Comparison of ENCODE assay signal across 9 cellular contexts in genomic region chr3:140972833-140973232, GRCh38. TPM values are rescaled to one million over a fixed set of nuclear protein-coding genes. Genes with fewer than 3 reads are reported as not detected.
A peak's percentile ranks its signal among the peaks of the same experiment; 100 is the strongest.
DNase-seq lines count a peak whose midpoint lies in the region; ATAC-seq, FAIRE-seq and TF ChIP-seq lines count a peak whose summit lies in the region.
"Had no signal": no experiment of that assay in that cellular context is flagged by ENCODE, and none has a peak within 500 bp of the region (broad histone marks: within the 10 kb centered on the region; RNA-seq: fewer than 3 reads in every experiment).

No MANE protein-coding gene starts in this region.

- no peak overlapping the region for H3K27ac ChIP-seq in endothelial cell of umbilical vein (ENCODE audit: insufficient read depth, low read depth, low read length)
- H3K27ac ChIP-seq: neutrophil had no signal

- H3K4me1 Mint-ChIP-seq in activated CD4-positive, alpha-beta T cell treated with anti-CD3 and anti-CD28 coated beads for 36 hours = peaks cover 4% of the 10 kb centered on the region

- no peak for TF ChIP-seq POLR2A in endothelial cell of umbilical vein (IDR thresholded peaks at IDR 0.05; ENCODE audit: low read depth, low read length)

- POLR2A ChIA-PET in activated CD4-positive, alpha-beta T cell treated with anti-CD3 and anti-CD28 coated beads for 36 hours (lab: Charles Lee) = no interaction called here
- POLR2A ChIA-PET in endothelial cell of umbilical vein (lab: Charles Lee) = no interaction called here

- H3K4me1 ChIP-seq in endothelial cell of umbilical vein (ENCODE audit: control insufficient read depth, extremely low read depth, insufficient read depth, low read length) = no peaks in the 10 kb centered on the region

- BruUV-seq in endothelial cell of umbilical vein (replicated peaks; lab: Mats Ljungman, UMichigan) = no TSS peak

- H3K4me3 Mint-ChIP-seq in activated CD4-positive, alpha-beta T cell treated with anti-CD3 and anti-CD28 coated beads for 36 hours = no peak overlapping the region

- no peaks in the 10 kb centered on the region for H3K9me3 ChIP-seq in endothelial cell of umbilical vein (replicated peaks; ENCODE audit: control insufficient read depth, insufficient read depth, low read length)
- H3K9me3 ChIP-seq: neutrophil had no signal

- H3K27me3 Mint-ChIP-seq in activated CD4-positive, alpha-beta T cell treated with anti-CD3 and anti-CD28 coated beads for 36 hours = no peaks in the 10 kb centered on the region

- peaks cover 0 to 4% of the 10 kb centered on the region in 2 experiments for H3K36me3 ChIP-seq in endothelial cell of umbilical vein (ENCODE audit: control insufficient read depth in 2 of 2, extremely low read depth in 1 of 2, insufficient read depth in 2 of 2, low read length in 2 of 2)

- no peak for FAIRE-seq in endothelial cell of umbilical vein (lab: Jason Lieb, UNC)

- H3K27me3 ChIP-seq in endothelial cell of umbilical vein (ENCODE audit: control insufficient read depth in 2 of 2, insufficient read depth in 2 of 2, low read length in 2 of 2) = no peaks in the 10 kb centered on the region
- H3K27me3 ChIP-seq: neutrophil had no signal

- intact Hi-C loops in activated CD4-positive, alpha-beta T cell treated with anti-CD3 and anti-CD28 coated beads for 36 hours (cut with DNase I, micrococcal nuclease) = loop anchor here (1.0 to 2.0 kb wide), 2 partner anchors 74 to 75 kb away; no protein-coding TSS in a partner anchor
- intact Hi-C loops in endothelial cell of umbilical vein (cut with micrococcal nuclease) = loop anchor here (2.0 kb wide), 1 partner anchor 74 kb away; no protein-coding TSS in a partner anchor

- no peak overlapping the region for H3K4me2 ChIP-seq in endothelial cell of umbilical vein (ENCODE audit: insufficient read depth, low read length)

- CTCF ChIA-PET in activated CD4-positive, alpha-beta T cell treated with anti-CD3 and anti-CD28 coated beads for 36 hours (lab: Charles Lee) = interaction anchor here (1.7 kb wide), 1 partner anchor 17 kb away, joined by 5 read pairs; no protein-coding TSS in a partner anchor
- CTCF ChIA-PET in endothelial cell of umbilical vein (lab: Charles Lee) = no interaction called here

- no peak for DNase-seq in activated CD4-positive, alpha-beta T cell treated with anti-CD3 and anti-CD28 coated beads for 36 hours
- no peak for DNase-seq in activated CD4-positive, alpha-beta T cell treated with anti-CD3 and anti-CD28 coated beads, Interleukin-2, amount 50 U/mL, for 1 hour
- peak; percentile 43 for DNase-seq in NCI-H1694 treated with DMSO at 0.1 percent for 48 hours (lab: John Stamatoyannopoulos, UW)
- DNase-seq in endothelial cell of umbilical vein (ENCODE audit: low read depth, low spot score) = peak; percentile 29
- no peak for DNase-seq in retinal pigment epithelial cell (ENCODE audit: low read depth)
- no peak for DNase-seq in NCI-H510A treated with DMSO at 0.1 percent for 48 hours (lab: John Stamatoyannopoulos, UW)
- no peak for DNase-seq in nucleus accumbens (lab: John Stamatoyannopoulos, UW)
- no peak for DNase-seq in activated T-cell treated with anti-CD3 and anti-CD28 coated beads, Interleukin-2, amount 50 U/mL, for 48 hours

- ATAC-seq in activated CD4-positive, alpha-beta T cell treated with anti-CD3 and anti-CD28 coated beads for 36 hours = peak; percentile 42

- peaks cover 3% of the 10 kb centered on the region for H4K20me1 ChIP-seq in endothelial cell of umbilical vein (replicated peaks; ENCODE audit: control insufficient read depth, extremely low read depth, insufficient read depth, low read length)

- no peak overlapping the region for H3K9ac ChIP-seq in endothelial cell of umbilical vein (replicated peaks; ENCODE audit: extremely low read depth, insufficient read depth, low read length)

- TF ChIP-seq CTCF in endothelial cell of umbilical vein (IDR thresholded peaks at IDR 0.05; ENCODE audit: extremely low read depth in 1 of 2, insufficient read depth in 1 of 2, low read depth in 1 of 2, low read length in 2 of 2) = peak in 1 of 2 donors; percentile 9
- peak; percentile 39 for TF ChIP-seq CTCF in retinal pigment epithelial cell (conservative IDR thresholded peaks at IDR 0.05; ENCODE audit: low read depth, low read length)

- peaks cover 21% of the 10 kb centered on the region for H3K36me3 Mint-ChIP-seq in activated CD4-positive, alpha-beta T cell treated with anti-CD3 and anti-CD28 coated beads for 36 hours (ENCODE audit: low read depth)

- no peaks in the 10 kb centered on the region for H3K9me1 ChIP-seq in endothelial cell of umbilical vein (replicated peaks; ENCODE audit: control insufficient read depth, extremely low read depth, insufficient read depth, low read length)

- no peaks in the 10 kb centered on the region for H3K9me3 Mint-ChIP-seq in activated CD4-positive, alpha-beta T cell treated with anti-CD3 and anti-CD28 coated beads for 36 hours (ENCODE audit: low read depth)

- dilution Hi-C loops in endothelial cell of umbilical vein (cut with MboI; ENCODE audit: extremely low pct_ligation_motif_present, low sequenced_read_pairs) = no loop called here

- H3K79me2 ChIP-seq in endothelial cell of umbilical vein (ENCODE audit: control insufficient read depth, insufficient read depth, low read length) = no peaks in the 10 kb centered on the region

- no peak overlapping the region for H3K4me3 ChIP-seq in endothelial cell of umbilical vein (replicated peaks in 1 of 3; ENCODE audit: insufficient read depth in 1 of 3, low read depth in 1 of 3, low read length in 3 of 3)
- no peak overlapping the region for H3K4me3 ChIP-seq in retinal pigment epithelial cell (ENCODE audit: low read length)

- H2AFZ ChIP-seq in endothelial cell of umbilical vein (ENCODE audit: low read depth, low read length) = no peak overlapping the region

- no peak overlapping the region for H3K27ac Mint-ChIP-seq in activated CD4-positive, alpha-beta T cell treated with anti-CD3 and anti-CD28 coated beads for 36 hours

TF ChIP-seq in endothelial cell of umbilical vein, 7 proteins besides CTCF, POLR2A, EP300 and RAD21:
- no peak for TF ChIP-seq JUN (IDR thresholded peaks at IDR 0.05; ENCODE audit: borderline replicate concordance, insufficient read depth, insufficient read length, low read depth)
- no peak for TF ChIP-seq MYC (IDR thresholded peaks at IDR 0.05; ENCODE audit: low read depth, low read length)
- TF ChIP-seq EZH2 (IDR thresholded peaks at IDR 0.05; ENCODE audit: borderline replicate concordance, low read depth, low read length, severe bottlenecking) = no peak
- TF ChIP-seq GATA2 (IDR thresholded peaks at IDR 0.05; ENCODE audit: insufficient read depth, insufficient read length, low read depth, low read length) = no peak
- TF ChIP-seq MAX (IDR thresholded peaks at IDR 0.05; ENCODE audit: insufficient read depth, insufficient read length) = no peak
- no peak for TF ChIP-seq POLR2AphosphoS5 (IDR thresholded peaks at IDR 0.05; ENCODE audit: insufficient read depth, low read depth, low read length)
- no peak for TF ChIP-seq FOS (IDR thresholded peaks at IDR 0.05; ENCODE audit: borderline replicate concordance, insufficient read depth, low read length)

RNA-seq across cellular contexts. Expression of gene SLC25A36, which starts 31.2 kb away (rescaled TPM):
- 10 to 100 TPM; 42.3 to 62.3 TPM for total RNA-seq in activated CD4-positive, alpha-beta T cell treated with anti-CD3 and anti-CD28 coated beads for 36 hours
- 37.4 and 38.8 TPM in 2 replicates for total RNA-seq in endothelial cell of umbilical vein
- 12.5 and 17.7 TPM in 2 replicates for polyA plus RNA-seq in endothelial cell of umbilical vein
- polyA plus RNA-seq in endothelial cell of umbilical vein (2011; cell fraction: cytosol; rRNA removed) = 9.9 and 12.0 TPM in 2 replicates
- 81.9 and 97.1 TPM in 2 replicates for polyA plus RNA-seq in endothelial cell of umbilical vein (2011; cell fraction: nucleus; rRNA removed)
- 24.9 and 27.2 TPM in 2 replicates for polyA plus RNA-seq in endothelial cell of umbilical vein (2012)
- polyA minus RNA-seq in endothelial cell of umbilical vein = 43.6 and 50.9 TPM in 2 replicates
- 37.4 TPM for polyA minus RNA-seq in endothelial cell of umbilical vein (2011; cell fraction: cytosol; rRNA and poly(A)+ RNA removed)
- polyA minus RNA-seq in endothelial cell of umbilical vein (2011; cell fraction: nucleus; rRNA and poly(A)+ RNA removed) = 62.1 and 84.2 TPM in 2 replicates

Comparison
In these comparisons a context has a peak if more than half of its experiments do, and no peak if none do; other contexts are left out.
1. DNase-seq: peak in NCI-H1694 treated with DMSO at 0.1 percent for 48 hours (single experiment) and endothelial cell of umbilical vein (single experiment); none in activated CD4-positive, alpha-beta T cell treated with anti-CD3 and anti-CD28 coated beads for 36 hours (single experiment), activated CD4-positive, alpha-beta T cell treated with anti-CD3 and anti-CD28 coated beads, Interleukin-2, amount 50 U/mL, for 1 hour (single experiment), retinal pigment epithelial cell (single experiment), NCI-H510A treated with DMSO at 0.1 percent for 48 hours (single experiment), nucleus accumbens (0 of 56) and activated T-cell treated with anti-CD3 and anti-CD28 coated beads, Interleukin-2, amount 50 U/mL, for 48 hours (0 of 2).